In the genomic region with DNA sequence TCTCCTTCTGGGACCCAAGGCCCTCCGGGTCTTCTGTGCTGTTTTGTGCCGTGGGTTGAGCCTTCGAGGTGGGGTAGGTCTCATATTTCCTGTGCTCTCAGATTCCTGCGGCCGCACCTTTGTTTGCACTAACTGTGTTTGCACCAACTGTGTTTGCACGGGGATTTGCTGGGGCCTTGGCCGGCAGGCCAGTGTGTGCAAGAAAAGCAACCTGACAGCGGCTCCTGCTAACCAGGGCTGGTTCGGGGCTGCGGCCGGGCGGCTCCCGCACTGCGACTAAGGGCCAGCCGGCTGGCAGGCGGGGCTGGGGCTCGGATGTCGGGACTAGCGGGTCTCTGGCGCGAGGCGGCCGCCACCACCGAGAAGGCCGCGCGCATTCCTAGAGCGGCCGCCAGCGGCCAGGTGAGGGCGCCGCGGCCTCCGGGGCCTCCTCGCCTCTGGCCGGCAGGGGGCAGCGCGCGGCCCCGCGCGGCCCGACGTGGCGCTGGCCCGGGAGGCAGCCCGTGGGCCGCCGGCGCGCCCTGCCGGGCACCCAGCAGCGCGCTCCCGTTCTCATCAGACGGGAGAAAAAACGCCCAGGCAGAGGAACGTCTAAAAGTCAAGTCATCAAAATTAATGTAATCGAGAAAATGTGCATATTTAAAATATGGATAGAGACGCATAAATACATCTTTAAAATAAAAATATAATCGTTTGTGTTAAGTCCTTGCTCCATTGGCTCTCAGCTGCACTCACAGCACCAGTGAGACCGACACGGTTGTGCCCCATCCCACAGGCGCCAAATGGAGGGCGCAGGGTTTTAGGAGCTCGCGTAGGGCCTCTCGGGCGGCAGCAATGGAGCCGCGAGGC, we compare ENCODE assay signal across 8 cellular contexts. TPM values are rescaled to one million over a fixed set of nuclear protein-coding genes. Genes with fewer than 3 reads are reported as not detected.
A peak's percentile ranks its signal among the peaks of the same experiment; 100 is the strongest.
DNase-seq lines count a peak whose midpoint lies in the region; ATAC-seq and TF ChIP-seq lines count a peak whose summit lies in the region.

No MANE protein-coding gene starts in this region.

- H3K27me3 Mint-ChIP-seq in chondrocyte (ENCODE audit: low read depth): no peaks in the 10 kb centered on the region

- TF ChIP-seq CTCF in AG04449 (IDR thresholded peaks at IDR 0.05; ENCODE audit: insufficient read depth, low read length, missing control alignments): peak; percentile 62
- TF ChIP-seq CTCF in chondrocyte (IDR thresholded peaks at IDR 0.05): peak; percentile 78

- no peak overlapping the region for H3K27ac Mint-ChIP-seq in chondrocyte (ENCODE audit: unreplicated experiment)

- H3K9me3 Mint-ChIP-seq in chondrocyte (ENCODE audit: low read depth): no peaks in the 10 kb centered on the region

- H3K4me1 Mint-ChIP-seq in chondrocyte (ENCODE audit: low read depth): no peaks in the 10 kb centered on the region

- peak; percentile 86 for ATAC-seq in GM18517 (IDR thresholded peaks at IDR 0.05; ENCODE audit: unreplicated experiment)
- ATAC-seq in HG02981 (IDR thresholded peaks at IDR 0.05; ENCODE audit: unreplicated experiment): peak; percentile 95
- peak; percentile 98 for ATAC-seq in left lobe of liver

- H3K4me3 Mint-ChIP-seq in chondrocyte (ENCODE audit: unreplicated experiment): peak overlapping the region; percentile 68

- peak overlapping the region; percentile 44 for H3K4me3 ChIP-seq in AG04449 (ENCODE audit: low read depth, low read length)

- POLR2A ChIA-PET in AG04449 (lab: Yijun Ruan, JAX): no interaction called here

- peaks cover 2% of the 10 kb centered on the region for H3K36me3 Mint-ChIP-seq in chondrocyte (ENCODE audit: low read depth)

- DNase-seq in AG04449 (ENCODE audit: low read depth, low spot score): no peak
- DNase-seq in NCI-H2081 (lab: John Stamatoyannopoulos, UW): peak; percentile 61 to 84
- peak; percentile 31 for DNase-seq in activated CD4-positive, CD25-positive, alpha-beta regulatory T cell treated with anti-CD3 and anti-CD28 coated beads, Interleukin-2, amount 50 U/mL, for 16 hours (ENCODE audit: low read depth, low spot score)
- no peak for DNase-seq in chondrocyte (ENCODE audit: low spot score)
- DNase-seq in left lobe of liver (ENCODE audit: low spot score): peak; percentile 79
- DNase-seq in stimulated activated CD4-positive, alpha-beta T cell treated with anti-CD3 and anti-CD28 coated beads, Interleukin-4, amount 100 ng/mL, for 24 hours: peak; percentile 67

- CTCF ChIA-PET in AG04449 (lab: Yijun Ruan, JAX): interaction anchor here (0.7 to 1.8 kb wide), 19 partner anchors 8 to 202 kb away, joined by 3 to 10 read pairs (median 3); a partner anchor contains a TSS

RNA-seq across cellular contexts. Expression of a gene that starts 38.6 kb away (rescaled TPM):
- total RNA-seq in chondrocyte: 11.7 to 15.2 TPM (median 15.1 TPM) in 3 replicates
- total RNA-seq in left lobe of liver: 6.5 TPM

Comparison
In these comparisons a context has a peak if more than half of its experiments do, and no peak if none do; other contexts are left out.
1. DNase-seq: peak in NCI-H2081 (2 of 2), activated CD4-positive, CD25-positive, alpha-beta regulatory T cell treated with anti-CD3 and anti-CD28 coated beads, Interleukin-2, amount 50 U/mL, for 16 hours (single experiment), left lobe of liver (single experiment) and stimulated activated CD4-positive, alpha-beta T cell treated with anti-CD3 and anti-CD28 coated beads, Interleukin-4, amount 100 ng/mL, for 24 hours (single experiment); none in AG04449 (single experiment) and chondrocyte (single experiment).
2. Peak in every context shown above with its lines, with median percentiles within 50 percentile points of each other: ATAC-seq.